8 cellular contexts compared by ENCODE assay signal in genomic region chr3:16907245-16907644, GRCh38. TPM values are rescaled to one million over a fixed set of nuclear protein-coding genes. Genes with fewer than 3 reads are reported as not detected.
A peak's percentile ranks its signal among the peaks of the same experiment; 100 is the strongest.
DNase-seq lines count a peak whose midpoint lies in the region; ATAC-seq and TF ChIP-seq lines count a peak whose summit lies in the region.

No MANE protein-coding gene starts in this region.

- H3K4me1 ChIP-seq in right cardiac atrium (ENCODE audit: control insufficient read depth, insufficient read depth, low read length) (peaks cover 22% of the 10 kb centered on the region), neural progenitor cell (peaks cover 49% of the 10 kb centered on the region)

- H3K27me3 Mint-ChIP-seq in neural progenitor cell (ENCODE audit: insufficient read depth, low read depth), result no peaks in the 10 kb centered on the region

- TF ChIP-seq CTCF in neural progenitor cell (IDR thresholded peaks at IDR 0.05), result no peak

- H3K27ac ChIP-seq in right cardiac atrium (ENCODE audit: low read length), result peak overlapping the region; percentile 67
- no peak overlapping the region for H3K27ac ChIP-seq in neural progenitor cell

- H3K27me3 ChIP-seq in right cardiac atrium (ENCODE audit: control insufficient read depth, insufficient read depth), result no peaks in the 10 kb centered on the region
- H3K27me3 ChIP-seq in neural progenitor cell, result no peaks in the 10 kb centered on the region
- no peaks in the 10 kb centered on the region for H3K27me3 ChIP-seq in H7 (ENCODE audit: control insufficient read depth, insufficient read depth, low read length)

- no peak overlapping the region for H3K4me2 ChIP-seq in neural progenitor cell

- peaks cover 7% of the 10 kb centered on the region for H3K4me1 Mint-ChIP-seq in neural progenitor cell

- H3K4me3 Mint-ChIP-seq in neural progenitor cell, result no peak overlapping the region

- H4K20me1 ChIP-seq in neural progenitor cell (ENCODE audit: low read depth), result no peaks in the 10 kb centered on the region

- H3K4me3 ChIP-seq in right cardiac atrium (ENCODE audit: low read length) (no peak overlapping the region), neural progenitor cell (no peak overlapping the region), H7 (ENCODE audit: insufficient read depth, low read depth, low read length) (no peak overlapping the region)

- no peak overlapping the region for H3K9ac ChIP-seq in neural progenitor cell

- no peaks in the 10 kb centered on the region for H3K36me3 Mint-ChIP-seq in neural progenitor cell

- peaks cover 87% of the 10 kb centered on the region for H3K79me2 ChIP-seq in neural progenitor cell (ENCODE audit: low read depth)

- no peak overlapping the region for H2AFZ ChIP-seq in neural progenitor cell (replicated peaks)

- H3F3A ChIP-seq in neural progenitor cell (ENCODE audit: low read depth), result peaks cover 16% of the 10 kb centered on the region

- ATAC-seq in GM21381 (IDR thresholded peaks at IDR 0.05; ENCODE audit: unreplicated experiment) (peak; percentile 52), HG03575 (IDR thresholded peaks at IDR 0.05; ENCODE audit: extremely low read depth, insufficient number of reproducible peaks, low FRiP score, unreplicated experiment) (peak; percentile 57), right cardiac atrium (peak in 1 of 2 donors; percentile 53)

- intact Hi-C loops in right cardiac atrium (cut with DNase I), result no loop called here
- intact Hi-C loops in posterior cingulate gyrus (cut with DNase I), result no loop called here

- H3K36me3 ChIP-seq in neural progenitor cell (no peaks in the 10 kb centered on the region), H7 (replicated peaks; ENCODE audit: control insufficient read depth, insufficient read depth, low read length) (no peaks in the 10 kb centered on the region)

- H3K9me3 ChIP-seq in right cardiac atrium (ENCODE audit: control insufficient read depth, low read length) (no peaks in the 10 kb centered on the region), neural progenitor cell (ENCODE audit: low read depth) (no peaks in the 10 kb centered on the region)

- H3K27ac Mint-ChIP-seq in neural progenitor cell, result no peak overlapping the region

- DNase-seq in G401 (ENCODE audit: low spot score) (peak; percentile 44), right cardiac atrium (no peak), posterior cingulate gyrus (no peak), neural progenitor cell (ENCODE audit: low spot score) (no peak), H7 (no peak), SHP77 treated with DMSO at 0.1 percent for 48 hours (lab: John Stamatoyannopoulos, UW) (no peak)

- no peaks in the 10 kb centered on the region for H3K9me3 Mint-ChIP-seq in neural progenitor cell

- in situ Hi-C loops in G401 (cut with HindIII; ENCODE audit: low sequenced_read_pairs), result no loop called here

RNA-seq across cellular contexts. Expression of gene PLCL2, which starts 22.5 kb away (rescaled TPM):
- not detected in 2 replicates for total RNA-seq in G401 (2014; rRNA removed; shearing (Covaris generic))
- total RNA-seq in right cardiac atrium (10 to 100 TPM; 36.7 to 47.4 (median 37.0) TPM), neural progenitor cell (ENCODE audit: low replicate concordance) (23.7 and 26.4 TPM in 2 replicates)
- polyA plus RNA-seq in right cardiac atrium, result 12.5 TPM
- total RNA-seq in H7 (2014; rRNA removed; shearing (Covaris generic)), result 1.9 and 3.3 TPM in 2 replicates
